In the genomic region with DNA sequence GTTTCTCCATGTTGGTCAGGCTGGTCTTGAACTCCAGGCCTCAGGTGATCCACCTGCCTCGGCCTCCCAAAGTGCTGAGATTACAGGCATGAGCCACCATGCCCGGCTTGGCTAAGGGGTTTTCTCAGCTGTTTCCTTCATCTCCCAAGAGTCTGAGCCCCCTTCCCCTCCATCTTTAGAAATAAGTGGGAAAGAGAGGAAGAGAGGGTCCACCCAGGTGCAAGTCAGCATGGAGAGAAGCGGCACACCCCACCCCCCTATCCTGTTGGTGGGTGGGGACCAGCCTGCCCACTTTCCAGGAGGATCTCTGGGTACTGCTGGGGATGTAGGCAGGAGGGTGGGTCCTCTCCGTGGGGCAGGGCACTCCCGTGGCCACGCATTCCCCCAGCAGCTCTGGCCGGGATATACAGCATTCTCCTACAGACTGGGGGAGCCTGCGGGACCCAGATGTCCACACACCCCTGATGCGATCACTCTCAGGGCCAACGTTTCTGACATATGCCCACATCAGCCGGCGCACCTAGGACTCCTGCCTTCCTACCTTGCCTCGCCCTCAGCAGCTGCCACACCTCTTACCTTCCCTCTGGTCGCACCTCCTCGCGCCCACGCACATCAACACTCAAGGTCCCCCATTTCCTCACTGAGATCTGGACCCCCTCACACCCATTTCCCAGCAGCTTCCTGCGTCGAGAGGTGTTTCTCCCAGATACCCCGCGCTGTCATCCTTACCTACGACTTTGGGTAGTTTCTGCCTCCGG, we compare ENCODE assay signal across 2 cellular contexts.
TF ChIP-seq lines count a peak whose summit lies in the region.

No MANE protein-coding gene starts in this region.

TF ChIP-seq in GM12878, 131 proteins besides CTCF, POLR2A, EP300 and RAD21:
- TF ChIP-seq ZSCAN29 (IDR thresholded peaks at IDR 0.05) (0 out of 2 replicates have a peak, but pooled peaks have one; percentile 61), CREM (IDR thresholded peaks at IDR 0.05; ENCODE audit: low read depth) (no peak)

TF ChIP-seq in neural cell, 6 proteins besides CTCF, POLR2A, EP300 and RAD21:
- TF ChIP-seq SMC3 (conservative IDR thresholded peaks at IDR 0.05; ENCODE audit: poor library complexity) (no peak), MXI1 (conservative IDR thresholded peaks at IDR 0.05; ENCODE audit: poor library complexity, severe bottlenecking) (no peak), TAF1 (IDR thresholded peaks at IDR 0.05; ENCODE audit: low read depth) (no peak), POLR2AphosphoS5 (IDR thresholded peaks at IDR 0.05) (no peak), EZH2 (IDR thresholded peaks at IDR 0.05; ENCODE audit: borderline replicate concordance, insufficient read depth, low read length, poor library complexity, severe bottlenecking) (no peak)
- TF ChIP-seq, protein P1, sequence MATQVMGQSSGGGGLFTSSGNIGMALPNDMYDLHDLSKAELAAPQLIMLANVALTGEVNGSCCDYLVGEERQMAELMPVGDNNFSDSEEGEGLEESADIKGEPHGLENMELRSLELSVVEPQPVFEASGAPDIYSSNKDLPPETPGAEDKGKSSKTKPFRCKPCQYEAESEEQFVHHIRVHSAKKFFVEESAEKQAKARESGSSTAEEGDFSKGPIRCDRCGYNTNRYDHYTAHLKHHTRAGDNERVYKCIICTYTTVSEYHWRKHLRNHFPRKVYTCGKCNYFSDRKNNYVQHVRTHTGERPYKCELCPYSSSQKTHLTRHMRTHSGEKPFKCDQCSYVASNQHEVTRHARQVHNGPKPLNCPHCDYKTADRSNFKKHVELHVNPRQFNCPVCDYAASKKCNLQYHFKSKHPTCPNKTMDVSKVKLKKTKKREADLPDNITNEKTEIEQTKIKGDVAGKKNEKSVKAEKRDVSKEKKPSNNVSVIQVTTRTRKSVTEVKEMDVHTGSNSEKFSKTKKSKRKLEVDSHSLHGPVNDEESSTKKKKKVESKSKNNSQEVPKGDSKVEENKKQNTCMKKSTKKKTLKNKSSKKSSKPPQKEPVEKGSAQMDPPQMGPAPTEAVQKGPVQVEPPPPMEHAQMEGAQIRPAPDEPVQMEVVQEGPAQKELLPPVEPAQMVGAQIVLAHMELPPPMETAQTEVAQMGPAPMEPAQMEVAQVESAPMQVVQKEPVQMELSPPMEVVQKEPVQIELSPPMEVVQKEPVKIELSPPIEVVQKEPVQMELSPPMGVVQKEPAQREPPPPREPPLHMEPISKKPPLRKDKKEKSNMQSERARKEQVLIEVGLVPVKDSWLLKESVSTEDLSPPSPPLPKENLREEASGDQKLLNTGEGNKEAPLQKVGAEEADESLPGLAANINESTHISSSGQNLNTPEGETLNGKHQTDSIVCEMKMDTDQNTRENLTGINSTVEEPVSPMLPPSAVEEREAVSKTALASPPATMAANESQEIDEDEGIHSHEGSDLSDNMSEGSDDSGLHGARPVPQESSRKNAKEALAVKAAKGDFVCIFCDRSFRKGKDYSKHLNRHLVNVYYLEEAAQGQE (IDR thresholded peaks at IDR 0.05; ENCODE audit: borderline replicate concordance): no peak
